8 cellular contexts compared by ENCODE assay signal in genomic region chr1:117930484-117930883, GRCh38. TPM values are rescaled to one million over a fixed set of nuclear protein-coding genes. Genes with fewer than 3 reads are reported as not detected.
DNase-seq lines count a peak whose midpoint lies in the region; ATAC-seq and TF ChIP-seq lines count a peak whose summit lies in the region.

No MANE protein-coding gene starts in this region.

- intact Hi-C loops in dendritic cell treated with granulocyte-macrophage colony-stimulating factor and Interleukin-4, amounts not matched to agents 40 ng/mL and 50 ng/mL, for 4 days (cut with micrococcal nuclease), result no loop called here
- intact Hi-C loops in naive thymus-derived CD4-positive, alpha-beta T cell (cut with micrococcal nuclease), result no loop called here

- H3K27ac Mint-ChIP-seq in CD8-positive, alpha-beta memory T cell, result peak overlapping the region; percentile 92 to 99 (median 99)
- peak overlapping the region; percentile 98 for H3K27ac Mint-ChIP-seq in dendritic cell treated with granulocyte-macrophage colony-stimulating factor and Interleukin-4, amounts not matched to agents 40 ng/mL and 50 ng/mL, for 4 days
- peak overlapping the region; percentile 74 to 97 (median 94) for H3K27ac Mint-ChIP-seq in naive thymus-derived CD4-positive, alpha-beta T cell

- H3K79me2 ChIP-seq in Loucy (ENCODE audit: insufficient read depth, low read length), result peaks cover 72% of the 10 kb centered on the region

- peaks cover 0 to 40% (median 9%) of the 10 kb centered on the region in 3 donors for H3K36me3 Mint-ChIP-seq in CD8-positive, alpha-beta memory T cell
- H3K36me3 Mint-ChIP-seq in dendritic cell treated with granulocyte-macrophage colony-stimulating factor and Interleukin-4, amounts not matched to agents 40 ng/mL and 50 ng/mL, for 4 days (ENCODE audit: low read depth), result peaks cover 33% of the 10 kb centered on the region
- peaks cover 0 to 20% (median 4%) of the 10 kb centered on the region in 5 donors for H3K36me3 Mint-ChIP-seq in naive thymus-derived CD4-positive, alpha-beta T cell

- CTCF ChIA-PET in CD8-positive, alpha-beta memory T cell (lab: Charles Lee), result interaction anchor here (1.0 kb wide), 1 partner anchor 23 kb away, joined by 3 read pairs; no protein-coding TSS in a partner anchor
- CTCF ChIA-PET in naive thymus-derived CD4-positive, alpha-beta T cell (lab: Charles Lee), result no interaction called here

- H3K36me3 ChIP-seq in CD8-positive, alpha-beta memory T cell (ENCODE audit: insufficient read depth, low read length), result peaks cover 7% of the 10 kb centered on the region
- H3K36me3 ChIP-seq in Loucy (ENCODE audit: insufficient read depth, low read length), result no peaks in the 10 kb centered on the region; the same call in 1 of the 2 replicates
- peaks cover 0 to 14% (median 5%) of the 10 kb centered on the region in 3 experiments for H3K36me3 ChIP-seq in naive thymus-derived CD4-positive, alpha-beta T cell (ENCODE audit: control insufficient read depth in 2 of 3, insufficient read depth in 3 of 3, low read length in 3 of 3)

- peaks cover 23% of the 10 kb centered on the region for H4K20me1 ChIP-seq in Loucy (ENCODE audit: insufficient read depth, low read length, poor library complexity, severe bottlenecking)

- peak overlapping the region; percentile 97 for H3K27ac ChIP-seq in CD8-positive, alpha-beta memory T cell (ENCODE audit: low read depth, low read length)
- peak overlapping the region; percentile 89 for H3K27ac ChIP-seq in naive thymus-derived CD4-positive, alpha-beta T cell (ENCODE audit: low read depth, low read length)

- no peaks in the 10 kb centered on the region for H3K9me2 ChIP-seq in Loucy (replicated peaks; ENCODE audit: low read depth, low read length)

- peak overlapping the region; percentile 92 to 99 (median 96) for H3K4me3 Mint-ChIP-seq in CD8-positive, alpha-beta memory T cell
- peak overlapping the region; percentile 90 for H3K4me3 Mint-ChIP-seq in dendritic cell treated with granulocyte-macrophage colony-stimulating factor and Interleukin-4, amounts not matched to agents 40 ng/mL and 50 ng/mL, for 4 days
- peak overlapping the region; percentile 90 to 97 (median 94) for H3K4me3 Mint-ChIP-seq in naive thymus-derived CD4-positive, alpha-beta T cell

- POLR2A ChIA-PET in CD8-positive, alpha-beta memory T cell (lab: Charles Lee), result no interaction called here
- POLR2A ChIA-PET in naive thymus-derived CD4-positive, alpha-beta T cell (lab: Charles Lee), result no interaction called here

- H3K9me3 Mint-ChIP-seq in CD8-positive, alpha-beta memory T cell, result no peaks in the 10 kb centered on the region
- H3K9me3 Mint-ChIP-seq in dendritic cell treated with granulocyte-macrophage colony-stimulating factor and Interleukin-4, amounts not matched to agents 40 ng/mL and 50 ng/mL, for 4 days, result no peaks in the 10 kb centered on the region
- peaks cover 0 to 2% (median 0%) of the 10 kb centered on the region in 11 donors for H3K9me3 Mint-ChIP-seq in naive thymus-derived CD4-positive, alpha-beta T cell

- H3K4me1 Mint-ChIP-seq in CD8-positive, alpha-beta memory T cell, result peaks cover 59 to 74% (median 73%) of the 10 kb centered on the region in 3 donors
- peaks cover 43% of the 10 kb centered on the region for H3K4me1 Mint-ChIP-seq in dendritic cell treated with granulocyte-macrophage colony-stimulating factor and Interleukin-4, amounts not matched to agents 40 ng/mL and 50 ng/mL, for 4 days (ENCODE audit: low read depth)
- H3K4me1 Mint-ChIP-seq in naive thymus-derived CD4-positive, alpha-beta T cell, result peaks cover 41 to 78% (median 71%) of the 10 kb centered on the region in 7 donors

- H3K9ac ChIP-seq in Loucy (ENCODE audit: low read depth, low read length, poor library complexity, severe bottlenecking), result peak overlapping the region; percentile 76

- no peaks in the 10 kb centered on the region for H3K9me3 ChIP-seq in CD8-positive, alpha-beta memory T cell (ENCODE audit: low read length)
- H3K9me3 ChIP-seq in Loucy (ENCODE audit: insufficient read depth, low read depth, low read length), result no peaks in the 10 kb centered on the region
- no peaks in the 10 kb centered on the region for H3K9me3 ChIP-seq in naive thymus-derived CD4-positive, alpha-beta T cell (ENCODE audit: control insufficient read depth in 2 of 3, low read length in 3 of 3)

- ATAC-seq in naive thymus-derived CD4-positive, alpha-beta T cell, result no peak
- no peak for ATAC-seq in GM21381 (IDR thresholded peaks at IDR 0.05; ENCODE audit: unreplicated experiment)

- peaks cover 31% of the 10 kb centered on the region for H3K4me1 ChIP-seq in CD8-positive, alpha-beta memory T cell (ENCODE audit: insufficient read depth, low read length)
- H3K4me1 ChIP-seq in Loucy (ENCODE audit: insufficient read depth, low read length, poor library complexity, severe bottlenecking), result peaks cover 62% of the 10 kb centered on the region
- peaks cover 24 to 30% of the 10 kb centered on the region in 2 donors for H3K4me1 ChIP-seq in naive thymus-derived CD4-positive, alpha-beta T cell (ENCODE audit: control insufficient read depth in 2 of 2, insufficient read depth in 2 of 2, low read length in 2 of 2)

- peaks cover 0 to 2% of the 10 kb centered on the region in 2 donors for H3K27me3 Mint-ChIP-seq in CD8-positive, alpha-beta memory T cell
- H3K27me3 Mint-ChIP-seq in dendritic cell treated with granulocyte-macrophage colony-stimulating factor and Interleukin-4, amounts not matched to agents 40 ng/mL and 50 ng/mL, for 4 days, result no peaks in the 10 kb centered on the region
- H3K27me3 Mint-ChIP-seq in naive thymus-derived CD4-positive, alpha-beta T cell, result peaks cover 0 to 2% (median 0%) of the 10 kb centered on the region in 5 donors

- in situ Hi-C loops in GM13977 (cut with MboI; ENCODE audit: low pct_unique_long_range_greater_than_20kb, low sequenced_read_pairs, unreplicated experiment), result no loop called here

- H3K4me2 ChIP-seq in Loucy (ENCODE audit: low read depth, low read length, poor library complexity, severe bottlenecking), result peak overlapping the region; percentile 76

- no peaks in the 10 kb centered on the region for H3F3A ChIP-seq in Loucy (ENCODE audit: low read depth)

- H3K4me3 ChIP-seq in CD8-positive, alpha-beta memory T cell (ENCODE audit: low read length), result peak overlapping the region; percentile 97
- peak overlapping the region; percentile 89 for H3K4me3 ChIP-seq in Loucy (ENCODE audit: low read length, poor library complexity, severe bottlenecking)
- peak overlapping the region; percentile 94 for H3K4me3 ChIP-seq in naive thymus-derived CD4-positive, alpha-beta T cell (ENCODE audit: low read length)

- H2AFZ ChIP-seq in Loucy (ENCODE audit: low read length), result no peak overlapping the region

- H3K27me3 ChIP-seq in CD8-positive, alpha-beta memory T cell (ENCODE audit: insufficient read depth, low read length, poor library complexity, severe bottlenecking), result no peaks in the 10 kb centered on the region
- no peaks in the 10 kb centered on the region for H3K27me3 ChIP-seq in Loucy (ENCODE audit: insufficient read depth, low read length, poor library complexity, severe bottlenecking)
- H3K27me3 ChIP-seq in naive thymus-derived CD4-positive, alpha-beta T cell (ENCODE audit: control insufficient read depth in 2 of 2, insufficient read depth in 2 of 2, low read length in 2 of 2), result no peaks in the 10 kb centered on the region

- no peak for DNase-seq in CD8-positive, alpha-beta memory T cell
- DNase-seq in naive thymus-derived CD4-positive, alpha-beta T cell, result no peak
- DNase-seq in dedifferentiated amniotic fluid mesenchymal stem cell (ENCODE audit: extremely low spot score), result no peak
- DNase-seq in GM13977 (ENCODE audit: low spot score), result no peak
- no peak for DNase-seq in NCI-H69 (lab: John Stamatoyannopoulos, UW)

- TF ChIP-seq CTCF in Loucy (conservative IDR thresholded peaks at IDR 0.05; ENCODE audit: low read length) (no peak), GM13977 (IDR thresholded peaks at IDR 0.05; ENCODE audit: extremely low read depth, insufficient read depth, missing control alignments) (no peak)

RNA-seq across cellular contexts. Expression of gene WDR3, which starts 0.9 kb away (rescaled TPM):
- total RNA-seq in CD8-positive, alpha-beta memory T cell, result 10 to 100 TPM; 77.2 to 81.4 TPM
- polyA plus RNA-seq in CD8-positive, alpha-beta memory T cell, result 30.1 TPM
- 10 to 100 TPM; 12.2 to 34.6 (median 30.0) TPM for total RNA-seq in naive thymus-derived CD4-positive, alpha-beta T cell
- 10 to 100 TPM; 28.8 to 53.9 TPM for polyA plus RNA-seq in naive thymus-derived CD4-positive, alpha-beta T cell

RNA-seq across cellular contexts. Expression of gene GDAP2, which starts 1.1 kb away (rescaled TPM):
- 10 to 100 TPM; 26.4 to 31.7 TPM for total RNA-seq in CD8-positive, alpha-beta memory T cell
- 10.0 TPM for polyA plus RNA-seq in CD8-positive, alpha-beta memory T cell
- total RNA-seq in naive thymus-derived CD4-positive, alpha-beta T cell, result 10 to 100 TPM; 22.3 to 31.2 (median 25.2) TPM
- polyA plus RNA-seq in naive thymus-derived CD4-positive, alpha-beta T cell, result 10 to 100 TPM in 1 of 2 donors, 1 to 10 TPM in 1; 9.7 to 12.7 TPM
